In the genomic region with DNA sequence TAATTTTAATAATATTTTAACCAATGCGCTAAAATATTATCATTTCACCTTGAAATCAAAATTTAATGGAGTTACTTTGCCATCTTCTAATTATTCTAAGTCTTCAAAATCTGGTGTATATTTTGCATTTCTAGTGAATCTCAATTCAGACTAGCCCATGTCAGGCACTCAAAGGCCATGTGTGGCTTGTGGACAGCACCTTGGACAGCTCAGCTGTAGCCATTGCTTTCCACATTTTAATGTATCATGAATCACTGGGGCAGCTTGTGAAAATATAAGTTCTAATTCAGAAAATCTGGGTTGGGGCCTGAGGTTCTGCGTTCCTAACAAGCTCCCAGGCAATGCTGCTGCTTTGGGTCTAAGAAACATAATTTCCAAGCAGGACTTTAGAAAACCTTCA, we compare ENCODE assay signal across 22 cellular contexts. TPM values are rescaled to one million over a fixed set of nuclear protein-coding genes. Genes with fewer than 3 reads are reported as not detected.
DNase-seq lines count a peak whose midpoint lies in the region; ATAC-seq, FAIRE-seq and TF ChIP-seq lines count a peak whose summit lies in the region.
"Had no signal": no experiment of that assay in that cellular context is flagged by ENCODE, and none has a peak within 500 bp of the region (broad histone marks: within the 10 kb centered on the region; RNA-seq: fewer than 3 reads in every experiment).

No MANE protein-coding gene starts in this region.

- intact Hi-C loops in aorta (cut with DNase I) = no loop called here

- no peak overlapping the region for H3K4me2 ChIP-seq in neural progenitor cell
- H3K4me2 ChIP-seq: smooth muscle cell had no signal

- no peaks in the 10 kb centered on the region for H3K36me3 Mint-ChIP-seq in neural progenitor cell
- H3K36me3 Mint-ChIP-seq in activated T-cell treated with anti-CD3 and anti-CD28 coated beads, Interleukin-2, amount 50 U/mL, for 4 hours (ENCODE audit: insufficient read depth) = no peaks in the 10 kb centered on the region
- no peaks in the 10 kb centered on the region for H3K36me3 Mint-ChIP-seq in HFFc6 (ENCODE audit: low read depth)

- no peak overlapping the region for H2AFZ ChIP-seq in neural progenitor cell (replicated peaks)

- H4K20me1 ChIP-seq in neural progenitor cell (ENCODE audit: low read depth) = no peaks in the 10 kb centered on the region

- H3F3A ChIP-seq in neural progenitor cell (ENCODE audit: low read depth) = no peaks in the 10 kb centered on the region

- no peak for TF ChIP-seq CTCF in epithelial cell of esophagus (IDR thresholded peaks at IDR 0.05; ENCODE audit: insufficient read depth, low read depth, low read length, missing control alignments)
- TF ChIP-seq CTCF in neural progenitor cell (IDR thresholded peaks at IDR 0.05) = no peak
- no peak for TF ChIP-seq CTCF in HFFc6 (IDR thresholded peaks at IDR 0.05)

- H3K36me3 ChIP-seq in SJCRH30 = no peaks in the 10 kb centered on the region
- H3K36me3 ChIP-seq in neural progenitor cell = no peaks in the 10 kb centered on the region
- H3K36me3 ChIP-seq in aorta (ENCODE audit: control insufficient read depth in 1 of 2, insufficient read depth in 2 of 2, low read length in 1 of 2) = no peaks in the 10 kb centered on the region
- H3K36me3 ChIP-seq: BE2C, thoracic aorta, WERI-Rb-1 had no signal

- no peaks in the 10 kb centered on the region for H3K9me3 ChIP-seq in SJCRH30 (replicated peaks)
- no peaks in the 10 kb centered on the region for H3K9me3 ChIP-seq in neural progenitor cell (ENCODE audit: low read depth)
- H3K9me3 ChIP-seq in aorta (ENCODE audit: control insufficient read depth, low read length) = peaks cover 2% of the 10 kb centered on the region
- H3K9me3 ChIP-seq: BE2C, thoracic aorta had no signal

- H3K9me3 Mint-ChIP-seq in neural progenitor cell (peaks cover 2% of the 10 kb centered on the region), HFFc6 (peaks cover 40% of the 10 kb centered on the region)
- no peaks in the 10 kb centered on the region for H3K9me3 Mint-ChIP-seq in activated T-cell treated with anti-CD3 and anti-CD28 coated beads, Interleukin-2, amount 50 U/mL, for 4 hours
- H3K9me3 Mint-ChIP-seq: activated CD8-positive, alpha-beta T cell treated with anti-CD3 and anti-CD28 coated beads for 36 hours; activated T-helper 17 cell treated with anti-CD3 and anti-CD28 coated beads, Interleukin-2, amount 50 U/mL, for 72 hours; H9 had no signal

- no peak for FAIRE-seq in HTR-8/SVneo (lab: Jason Lieb, UNC)
- FAIRE-seq: endothelial cell of umbilical vein, islet of Langerhans had no signal

- H3K27me3 Mint-ChIP-seq in neural progenitor cell (ENCODE audit: insufficient read depth, low read depth) = peaks cover 2% of the 10 kb centered on the region
- H3K27me3 Mint-ChIP-seq in activated T-cell treated with anti-CD3 and anti-CD28 coated beads, Interleukin-2, amount 50 U/mL, for 4 hours (ENCODE audit: low read depth) = no peaks in the 10 kb centered on the region
- no peaks in the 10 kb centered on the region for H3K27me3 Mint-ChIP-seq in HFFc6 (ENCODE audit: insufficient read depth)

- WGBS in aorta, 2 donors = 64 to 69% methylated on average over 2 of the region's 2 CpGs

- H3K4me1 Mint-ChIP-seq in neural progenitor cell (peaks cover 3% of the 10 kb centered on the region), HFFc6 (ENCODE audit: low read depth) (no peaks in the 10 kb centered on the region)
- no peaks in the 10 kb centered on the region for H3K4me1 Mint-ChIP-seq in activated T-cell treated with anti-CD3 and anti-CD28 coated beads, Interleukin-2, amount 50 U/mL, for 4 hours (ENCODE audit: low read depth)
- H3K4me1 Mint-ChIP-seq: activated T-helper 17 cell treated with anti-CD3 and anti-CD28 coated beads, Interleukin-2, amount 50 U/mL, for 72 hours; H9 had no signal

- no peak overlapping the region for H3K27ac Mint-ChIP-seq in neural progenitor cell
- no peak overlapping the region for H3K27ac Mint-ChIP-seq in HFFc6
- H3K27ac Mint-ChIP-seq: activated CD8-positive, alpha-beta T cell treated with anti-CD3 and anti-CD28 coated beads for 36 hours; activated T-helper 17 cell treated with anti-CD3 and anti-CD28 coated beads, Interleukin-2, amount 50 U/mL, for 72 hours; H9 had no signal

- H3K4me1 ChIP-seq in SJCRH30 (no peaks in the 10 kb centered on the region), neural progenitor cell (no peaks in the 10 kb centered on the region), aorta (ENCODE audit: control insufficient read depth in 1 of 2, insufficient read depth in 2 of 2, low read length in 2 of 2) (no peaks in the 10 kb centered on the region)
- H3K4me1 ChIP-seq: BE2C had no signal

- H3K27ac ChIP-seq in SJCRH30 (no peak overlapping the region), neural progenitor cell (no peak overlapping the region), aorta (ENCODE audit: low read depth in 1 of 2, low read length in 2 of 2) (no peak overlapping the region)
- H3K27ac ChIP-seq: thoracic aorta, WERI-Rb-1 had no signal

- H3K4me3 Mint-ChIP-seq in neural progenitor cell (no peak overlapping the region), HFFc6 (no peak overlapping the region)
- no peak overlapping the region for H3K4me3 Mint-ChIP-seq in activated T-cell treated with anti-CD3 and anti-CD28 coated beads, Interleukin-2, amount 50 U/mL, for 4 hours
- H3K4me3 Mint-ChIP-seq: activated CD8-positive, alpha-beta T cell treated with anti-CD3 and anti-CD28 coated beads for 36 hours; activated T-helper 17 cell treated with anti-CD3 and anti-CD28 coated beads, Interleukin-2, amount 50 U/mL, for 72 hours; H9 had no signal

- no peaks in the 10 kb centered on the region for H3K79me2 ChIP-seq in neural progenitor cell (ENCODE audit: low read depth)

- no peak overlapping the region for H3K9ac ChIP-seq in neural progenitor cell

- DNase-seq in HTR-8/SVneo (ENCODE audit: insufficient read length, low spot score) (peak; percentile 1), SJCRH30 (peak; percentile 19 to 50), epithelial cell of esophagus (ENCODE audit: low read depth) (peak; percentile 59), neural progenitor cell (ENCODE audit: low spot score) (peak; percentile 15), HFFc6 (no peak), aorta (no peak)
- no peak for DNase-seq in activated T-cell treated with anti-CD3 and anti-CD28 coated beads, Interleukin-2, amount 50 U/mL, for 4 hours
- no peak for DNase-seq in stimulated activated CD4-positive, alpha-beta T cell treated with anti-CD3 and anti-CD28 coated beads, Interleukin-15, amount 100 ng/mL, for 24 hours
- DNase-seq: activated CD8-positive, alpha-beta T cell treated with anti-CD3 and anti-CD28 coated beads for 36 hours; BE2C; H9; NCI-H1048; NCI-H2107; NCI-H69; WERI-Rb-1 had no signal

- H3K4me3 ChIP-seq in SJCRH30 (no peak overlapping the region), epithelial cell of esophagus (ENCODE audit: low read length) (no peak overlapping the region), neural progenitor cell (no peak overlapping the region), aorta (ENCODE audit: low read length in 2 of 2) (no peak overlapping the region)
- H3K4me3 ChIP-seq: smooth muscle cell, thoracic aorta had no signal

- peaks cover 14% of the 10 kb centered on the region; the same call in 1 of the 2 replicates for H3K27me3 ChIP-seq in SJCRH30
- H3K27me3 ChIP-seq in neural progenitor cell = no peaks in the 10 kb centered on the region
- H3K27me3 ChIP-seq in aorta (ENCODE audit: control insufficient read depth in 1 of 2, insufficient read depth in 2 of 2, low read length in 1 of 2) = no peaks in the 10 kb centered on the region
- H3K27me3 ChIP-seq: BE2C had no signal

- ATAC-seq in activated T-cell treated with anti-CD3 and anti-CD28 coated beads, Interleukin-2, amount 50 U/mL, for 4 hours = no peak
- no peak for ATAC-seq in aorta (ENCODE audit: low FRiP score)
- ATAC-seq: activated CD8-positive, alpha-beta T cell treated with anti-CD3 and anti-CD28 coated beads for 36 hours; activated T-helper 17 cell treated with anti-CD3 and anti-CD28 coated beads, Interleukin-2, amount 50 U/mL, for 72 hours; Panc1 had no signal

RNA-seq across cellular contexts. Expression of gene MGAM2, which starts 57.2 kb away (rescaled TPM):
- total RNA-seq in SJCRH30 (2014; rRNA removed; shearing (Covaris generic)) = 0.89 and 1.1 TPM in 2 replicates
- 0.04 and 0.12 TPM in 2 replicates for total RNA-seq in neural progenitor cell (ENCODE audit: low replicate concordance)
- not detected for total RNA-seq in activated T-cell treated with anti-CD3 and anti-CD28 coated beads, Interleukin-2, amount 50 U/mL, for 4 hours
- not detected for total RNA-seq in HFFc6 (2021; fragmentation: NEBNext Ultra II Directional; extraction: Animal tissue kit (Norgen Biotek cat#: 25700))
- total RNA-seq in aorta = under 1 TPM; 0.12 to 0.65 TPM
- 1 to 10 TPM in 1 of 2 donors, under 1 TPM in 1; 0.03 to 1.4 TPM for polyA plus RNA-seq in aorta
- total RNA-seq: activated CD8-positive, alpha-beta T cell treated with anti-CD3 and anti-CD28 coated beads for 36 hours; endothelial cell of umbilical vein; glomerular endothelial cell; H9; smooth muscle cell had no signal
- polyA plus RNA-seq: endothelial cell of umbilical vein, smooth muscle cell had no signal

Comparison
In these comparisons a context has a peak if more than half of its experiments do, and no peak if none do; other contexts are left out.
1. DNase-seq: peak in HTR-8/SVneo (single experiment), SJCRH30 (2 of 2), epithelial cell of esophagus (single experiment) and neural progenitor cell (single experiment); none in activated T-cell treated with anti-CD3 and anti-CD28 coated beads, Interleukin-2, amount 50 U/mL, for 4 hours (single experiment), stimulated activated CD4-positive, alpha-beta T cell treated with anti-CD3 and anti-CD28 coated beads, Interleukin-15, amount 100 ng/mL, for 24 hours (single experiment), HFFc6 (single experiment) and aorta (0 of 2).